18 cellular contexts compared by ENCODE assay signal in genomic region chr18:58048243-58048642, GRCh38.
"Had no signal": no experiment of that assay in that cellular context is flagged by ENCODE, and none has a peak within 500 bp of the region (broad histone marks: within the 10 kb centered on the region; RNA-seq: fewer than 3 reads in every experiment).

No MANE protein-coding gene starts in this region.

- H3K9me3 Mint-ChIP-seq: central memory CD8-positive, alpha-beta T cell; endodermal cell; naive thymus-derived CD4-positive, alpha-beta T cell; stimulated activated naive B cell treated with anti-CD40 and anti-IgM and Interleukin-4, amounts not matched to agents 10 μg/mL and 1 μg/mL and 100 μg/mL, for 72 hours; T-helper 2 cell treated with Interferon-gamma antibody and Interleukin-4, amounts not matched to agents 5 μg/mL and 100 μg/mL, for 36 hours; WTC11 had no signal

- H3K27me3 ChIP-seq: colonic mucosa, gastroesophageal sphincter, thyroid gland had no signal

- H3K36me3 ChIP-seq: colonic mucosa, gastroesophageal sphincter, heart right ventricle, neutrophil, spleen, thyroid gland had no signal

- H3K27ac Mint-ChIP-seq: activated CD4-positive, alpha-beta T cell treated with anti-CD3 and anti-CD28 coated beads for 36 hours; activated naive CD8-positive, alpha-beta T cell; endodermal cell; stimulated activated naive B cell treated with anti-CD40 and anti-IgM and Interleukin-4, amounts not matched to agents 10 μg/mL and 1 μg/mL and 100 μg/mL, for 72 hours; T-helper 2 cell treated with Interferon-gamma antibody and Interleukin-4, amounts not matched to agents 5 μg/mL and 100 μg/mL, for 36 hours; WTC11 had no signal

- H3K27me3 Mint-ChIP-seq: activated naive CD8-positive, alpha-beta T cell; stimulated activated naive B cell treated with anti-CD40 and anti-IgM and Interleukin-4, amounts not matched to agents 10 μg/mL and 1 μg/mL and 100 μg/mL, for 72 hours had no signal

- H3K4me3 Mint-ChIP-seq: activated CD4-positive, alpha-beta T cell treated with anti-CD3 and anti-CD28 coated beads for 36 hours; activated naive CD8-positive, alpha-beta T cell; central memory CD8-positive, alpha-beta T cell; endodermal cell; naive thymus-derived CD4-positive, alpha-beta T cell; stimulated activated naive B cell treated with anti-CD40 and anti-IgM and Interleukin-4, amounts not matched to agents 10 μg/mL and 1 μg/mL and 100 μg/mL, for 72 hours; T-helper 2 cell treated with Interferon-gamma antibody and Interleukin-4, amounts not matched to agents 5 μg/mL and 100 μg/mL, for 36 hours; WTC11 had no signal

- H3K79me2 ChIP-seq: parathyroid adenoma had no signal

- DNase-seq: activated CD4-positive, alpha-beta T cell treated with anti-CD3 and anti-CD28 coated beads for 36 hours; activated CD4-positive, alpha-beta T cell treated with anti-CD3 and anti-CD28 coated beads, Interleukin-2, amount 50 U/mL, for 48 hours; colonic mucosa; endodermal cell; heart right ventricle; mesendoderm; naive thymus-derived CD4-positive, alpha-beta T cell; spleen; stimulated activated naive B cell treated with anti-CD40 and anti-IgM and Interleukin-4, amounts not matched to agents 10 μg/mL and 1 μg/mL and 100 μg/mL, for 72 hours; thyroid gland had no signal

- H3K9me3 ChIP-seq: colonic mucosa, gastroesophageal sphincter, heart right ventricle, neutrophil, spleen, thyroid gland had no signal

- H3K27ac ChIP-seq: colonic mucosa, heart right ventricle, neutrophil, parathyroid adenoma, spleen had no signal

- H3K36me3 Mint-ChIP-seq: activated naive CD8-positive, alpha-beta T cell; naive thymus-derived CD4-positive, alpha-beta T cell; stimulated activated naive B cell treated with anti-CD40 and anti-IgM and Interleukin-4, amounts not matched to agents 10 μg/mL and 1 μg/mL and 100 μg/mL, for 72 hours; WTC11 had no signal

- FAIRE-seq: TTC549 had no signal

- H3K9ac ChIP-seq: parathyroid adenoma had no signal

- H3K4me3 ChIP-seq: colonic mucosa, gastroesophageal sphincter, heart right ventricle, spleen, thyroid gland had no signal

- H2AFZ ChIP-seq: parathyroid adenoma had no signal
